1 cellular context compared by ENCODE assay signal in genomic region chr19:41793414-41793727, GRCh38.
TF ChIP-seq lines count a peak whose summit lies in the region.

No MANE protein-coding gene starts in this region.

TF ChIP-seq in HCT116, 20 proteins besides CTCF, POLR2A, EP300 and RAD21 (continued from another document):
- no peak for TF ChIP-seq MAX (IDR thresholded peaks at IDR 0.05)
- no peak for TF ChIP-seq SRF (IDR thresholded peaks at IDR 0.05; ENCODE audit: low read depth)
- TF ChIP-seq SIN3A (IDR thresholded peaks at IDR 0.05; ENCODE audit: low read depth), result no peak
- no peak for TF ChIP-seq SP1 (IDR thresholded peaks at IDR 0.05; ENCODE audit: low read depth)
- no peak for TF ChIP-seq TCF7L2 (IDR thresholded peaks at IDR 0.05; ENCODE audit: borderline replicate concordance, extremely low read depth, insufficient read depth, insufficient read length)
- no peak for TF ChIP-seq CEBPB (IDR thresholded peaks at IDR 0.05; ENCODE audit: low read depth)
- TF ChIP-seq ATF3 (IDR thresholded peaks at IDR 0.05), result no peak
TF ChIP-seq in HCT116: peak in this region for 0.
